10 cellular contexts compared by ENCODE assay signal in the genomic region with DNA sequence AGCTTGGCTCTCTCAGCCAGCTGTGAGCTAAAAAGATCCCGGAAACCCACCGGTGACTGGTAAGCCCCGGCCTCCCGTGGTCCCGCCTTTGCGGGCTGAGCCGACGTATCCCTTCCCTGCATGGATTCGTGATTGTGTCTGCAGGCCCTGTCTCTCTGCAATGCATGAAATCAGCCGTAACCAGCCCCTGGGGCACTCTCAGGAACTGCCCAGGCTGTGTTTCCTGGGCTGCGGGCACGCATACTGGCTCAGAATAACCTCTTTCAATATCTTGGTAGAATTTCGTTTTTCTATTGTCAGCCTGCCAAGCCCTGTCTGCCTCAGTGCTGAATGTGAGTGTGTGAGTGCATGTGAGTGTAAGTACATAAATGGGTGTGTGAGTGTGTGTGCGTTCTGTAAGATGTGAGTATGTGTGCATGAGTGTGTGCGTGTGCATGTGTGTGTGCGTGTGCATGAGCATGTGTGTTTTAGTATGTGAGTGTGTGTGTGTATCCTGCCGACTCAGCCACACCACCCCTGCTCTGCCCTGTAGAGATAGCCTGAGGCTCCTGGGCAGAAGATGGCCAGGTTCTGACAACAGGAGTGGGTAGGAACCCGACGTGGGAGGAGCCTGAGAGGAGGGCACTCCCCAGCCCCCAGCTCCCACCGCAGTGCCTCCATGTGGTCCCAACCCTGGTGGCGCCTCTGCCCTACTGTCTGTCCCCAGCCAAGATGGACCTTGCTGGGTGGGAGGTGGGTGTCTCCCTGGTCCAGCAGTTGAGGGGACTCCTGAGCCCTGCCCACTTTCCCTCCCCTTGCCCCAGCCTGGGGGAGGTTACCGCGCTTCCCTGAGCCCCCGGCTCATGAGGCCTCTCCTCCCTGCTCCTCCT.
DNase-seq lines count a peak whose midpoint lies in the region; ATAC-seq, FAIRE-seq and TF ChIP-seq lines count a peak whose summit lies in the region.
"Had no signal": no experiment of that assay in that cellular context is flagged by ENCODE, and none has a peak within 500 bp of the region (broad histone marks: within the 10 kb centered on the region; RNA-seq: fewer than 3 reads in every experiment).

No MANE protein-coding gene starts in this region.

- TF ChIP-seq CTCF in Peyer's patch (IDR thresholded peaks at IDR 0.05) (no peak), nephron progenitor cell (IDR thresholded peaks at IDR 0.05) (no peak), HepG2 (CRISPR knock-in tag; IDR thresholded peaks at IDR 0.05) (no peak)

- H3K9me3 Mint-ChIP-seq in nephron progenitor cell, result no peaks in the 10 kb centered on the region
- H3K9me3 Mint-ChIP-seq: memory B cell had no signal

- TF ChIP-seq POLR2A in Peyer's patch (IDR thresholded peaks at IDR 0.05), result no peak
- no peak for TF ChIP-seq POLR2A in HepG2 (IDR thresholded peaks at IDR 0.05; ENCODE audit: insufficient read depth in 1 of 2, low read depth in 2 of 2, low read length in 2 of 2)

- H3K27ac Mint-ChIP-seq in nephron progenitor cell, result peak overlapping the region; percentile 11
- H3K27ac Mint-ChIP-seq: memory B cell had no signal

- H3K27ac ChIP-seq in Peyer's patch (peak overlapping the region in 2 of 4 donors; percentile 49 to 68), HepG2 (ENCODE audit: extremely low read length, insufficient read depth, low read length) (no peak overlapping the region)
- H3K27ac ChIP-seq: tibial nerve had no signal

- no peaks in the 10 kb centered on the region for H3K27me3 Mint-ChIP-seq in nephron progenitor cell (ENCODE audit: low read depth, poor library complexity)

- in situ Hi-C loops in HepG2 (cut with HindIII; ENCODE audit: extremely low pct_ligation_motif_present, low pct_unique_long_range_greater_than_20kb), result loop anchor here (10.0 kb wide), 1 partner anchor 212 kb away; no protein-coding TSS in a partner anchor

- WGBS in HepG2 (ENCODE audit: low lambda C conversion rate), result 38% methylated on average over 12 of the region's 24 CpGs

- H3K36me3 ChIP-seq in Peyer's patch, result no peaks in the 10 kb centered on the region
- no peaks in the 10 kb centered on the region for H3K36me3 ChIP-seq in HepG2 (replicated peaks in 1 of 2; ENCODE audit: control insufficient read depth in 1 of 2, insufficient read depth in 2 of 2, low read length in 2 of 2)
- H3K36me3 ChIP-seq: tibial nerve had no signal

- no peak for TF ChIP-seq EP300 in HepG2 (IDR thresholded peaks at IDR 0.05; ENCODE audit: low read depth in 2 of 2, low read length in 2 of 2)
- TF ChIP-seq EP300 in HepG2 (CRISPR knock-in tag; IDR thresholded peaks at IDR 0.05; ENCODE audit: borderline replicate concordance), result no peak

- H3K27me3 ChIP-seq in Peyer's patch (no peaks in the 10 kb centered on the region), HepG2 (ENCODE audit: control insufficient read depth in 1 of 2, insufficient read depth in 2 of 2, low read length in 2 of 2) (peaks cover 5 to 14% of the 10 kb centered on the region in 2 experiments; a peak in 4 of 5 replicates)

- no peaks in the 10 kb centered on the region for H3K36me3 Mint-ChIP-seq in nephron progenitor cell (ENCODE audit: low read depth)
- H3K36me3 Mint-ChIP-seq: memory B cell had no signal

- DNase-seq in GM18507 (ENCODE audit: extremely low spot score, insufficient read length, low read depth) (no peak), Peyer's patch (peak in 2 of 3 donors; percentile 47 to 65), nephron progenitor cell (peak; percentile 31), SIG-M5 treated with dmso at 0.1 percent for 504 hours (lab: John Stamatoyannopoulos, UW; ENCODE audit: unreplicated experiment) (no peak), HepG2 (ENCODE audit: low spot score) (no peak)

- TF ChIP-seq RAD21 in HepG2 (CRISPR knock-in tag; IDR thresholded peaks at IDR 0.05), result no peak

- H3K4me3 ChIP-seq in Peyer's patch (peak overlapping the region in 2 of 4 donors; percentile 24 to 27), HepG2 (replicated peaks in 1 of 3; ENCODE audit: insufficient read depth in 1 of 3, low read depth in 2 of 3, low read length in 3 of 3) (no peak overlapping the region)

- no peak overlapping the region for H3K4me2 ChIP-seq in HepG2 (ENCODE audit: low read depth, low read length)

- FAIRE-seq in GM18507 (lab: Jason Lieb, UNC), result peak; percentile 78
- FAIRE-seq in HepG2 (lab: Jason Lieb, UNC), result no peak

- no peak overlapping the region for H3K9ac ChIP-seq in HepG2 (ENCODE audit: insufficient read depth, low read depth, low read length)

- POLR2A ChIA-PET in HepG2 (lab: Yijun Ruan, JAX), result no interaction called here

- H3K4me3 Mint-ChIP-seq in nephron progenitor cell, result peak overlapping the region; percentile 9
- H3K4me3 Mint-ChIP-seq: memory B cell had no signal

- intact Hi-C loops in HepG2 (cut with micrococcal nuclease; ENCODE audit: unreplicated experiment), result no loop called here

- H3K79me2 ChIP-seq in HepG2 (ENCODE audit: insufficient read depth, low read length), result no peaks in the 10 kb centered on the region

- no peak overlapping the region for H2AFZ ChIP-seq in HepG2 (ENCODE audit: low read length)

- ATAC-seq in GM21737 (IDR thresholded peaks at IDR 0.05; ENCODE audit: unreplicated experiment) (peak; percentile 50), GM18873 (IDR thresholded peaks at IDR 0.05; ENCODE audit: low FRiP score, unreplicated experiment) (no peak), SK-N-SH treated with all-trans-retinoic acid at 6 μM for 48 hours (no peak), HepG2 (no peak)

- H3K4me1 Mint-ChIP-seq in nephron progenitor cell, result peaks cover 64% of the 10 kb centered on the region

- no peaks in the 10 kb centered on the region for H4K20me1 ChIP-seq in HepG2 (ENCODE audit: insufficient read depth, low read length)

- no TSS peak for BruUV-seq in HepG2 (replicated peaks; lab: Mats Ljungman, UMichigan)

- H3K9me3 ChIP-seq in Peyer's patch, result no peaks in the 10 kb centered on the region
- H3K9me3 ChIP-seq in HepG2 (ENCODE audit: low read length), result no peaks in the 10 kb centered on the region
- H3K9me3 ChIP-seq: tibial nerve had no signal

- CTCF ChIA-PET in HepG2 (lab: Yijun Ruan, JAX; ENCODE audit: low intra/inter-chr PET ratio, low total read pairs), result no interaction called here

- peaks cover 0 to 11% (median 0%) of the 10 kb centered on the region in 4 donors for H3K4me1 ChIP-seq in Peyer's patch
- H3K4me1 ChIP-seq in HepG2 (ENCODE audit: insufficient read depth, low read length), result no peaks in the 10 kb centered on the region

TF ChIP-seq in SK-N-SH treated with all-trans-retinoic acid at 6 μM for 48 hours, 23 proteins besides CTCF, POLR2A, EP300 and RAD21 (continues in another document):
- TF ChIP-seq, protein P1, sequence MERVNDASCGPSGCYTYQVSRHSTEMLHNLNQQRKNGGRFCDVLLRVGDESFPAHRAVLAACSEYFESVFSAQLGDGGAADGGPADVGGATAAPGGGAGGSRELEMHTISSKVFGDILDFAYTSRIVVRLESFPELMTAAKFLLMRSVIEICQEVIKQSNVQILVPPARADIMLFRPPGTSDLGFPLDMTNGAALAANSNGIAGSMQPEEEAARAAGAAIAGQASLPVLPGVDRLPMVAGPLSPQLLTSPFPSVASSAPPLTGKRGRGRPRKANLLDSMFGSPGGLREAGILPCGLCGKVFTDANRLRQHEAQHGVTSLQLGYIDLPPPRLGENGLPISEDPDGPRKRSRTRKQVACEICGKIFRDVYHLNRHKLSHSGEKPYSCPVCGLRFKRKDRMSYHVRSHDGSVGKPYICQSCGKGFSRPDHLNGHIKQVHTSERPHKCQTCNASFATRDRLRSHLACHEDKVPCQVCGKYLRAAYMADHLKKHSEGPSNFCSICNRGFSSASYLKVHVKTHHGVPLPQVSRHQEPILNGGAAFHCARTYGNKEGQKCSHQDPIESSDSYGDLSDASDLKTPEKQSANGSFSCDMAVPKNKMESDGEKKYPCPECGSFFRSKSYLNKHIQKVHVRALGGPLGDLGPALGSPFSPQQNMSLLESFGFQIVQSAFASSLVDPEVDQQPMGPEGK (CRISPR knock-in tag; IDR thresholded peaks at IDR 0.05; ENCODE audit: borderline replicate concordance), result no peak

TF ChIP-seq in HepG2, 621 proteins besides CTCF, POLR2A, EP300 and RAD21:
- no peak for TF ChIP-seq YEATS2 (CRISPR knock-in tag; IDR thresholded peaks at IDR 0.05; ENCODE audit: borderline replicate concordance)
- TF ChIP-seq CC2D1A (CRISPR knock-in tag; IDR thresholded peaks at IDR 0.05), result no peak
- TF ChIP-seq MYC (CRISPR knock-in tag; IDR thresholded peaks at IDR 0.05; ENCODE audit: borderline replicate concordance), result no peak
- TF ChIP-seq ZSCAN25 (CRISPR knock-in tag; IDR thresholded peaks at IDR 0.05), result no peak
- no peak for TF ChIP-seq ZNF737 (CRISPR knock-in tag; IDR thresholded peaks at IDR 0.05; ENCODE audit: borderline replicate concordance)
- TF ChIP-seq, protein P2, sequence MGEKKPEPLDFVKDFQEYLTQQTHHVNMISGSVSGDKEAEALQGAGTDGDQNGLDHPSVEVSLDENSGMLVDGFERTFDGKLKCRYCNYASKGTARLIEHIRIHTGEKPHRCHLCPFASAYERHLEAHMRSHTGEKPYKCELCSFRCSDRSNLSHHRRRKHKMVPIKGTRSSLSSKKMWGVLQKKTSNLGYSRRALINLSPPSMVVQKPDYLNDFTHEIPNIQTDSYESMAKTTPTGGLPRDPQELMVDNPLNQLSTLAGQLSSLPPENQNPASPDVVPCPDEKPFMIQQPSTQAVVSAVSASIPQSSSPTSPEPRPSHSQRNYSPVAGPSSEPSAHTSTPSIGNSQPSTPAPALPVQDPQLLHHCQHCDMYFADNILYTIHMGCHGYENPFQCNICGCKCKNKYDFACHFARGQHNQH (CRISPR knock-in tag; IDR thresholded peaks at IDR 0.05), result no peak
- TF ChIP-seq MEIS1 (CRISPR knock-in tag; IDR thresholded peaks at IDR 0.05; ENCODE audit: borderline replicate concordance), result no peak
- no peak for TF ChIP-seq ZNF232 (CRISPR knock-in tag; IDR thresholded peaks at IDR 0.05; ENCODE audit: borderline replicate concordance)
- TF ChIP-seq ZNF720 (CRISPR knock-in tag; IDR thresholded peaks at IDR 0.05), result no peak
- TF ChIP-seq FOXK2 (IDR thresholded peaks at IDR 0.05), result no peak
- TF ChIP-seq CCAR2 (optimal IDR thresholded peaks at IDR 0.05; ENCODE audit: low read depth, low read length), result no peak

Comparison
In these comparisons a context has a peak if more than half of its experiments do, and no peak if none do; other contexts are left out.
1. DNase-seq: peak in Peyer's patch (2 of 3) and nephron progenitor cell (single experiment); none in GM18507 (single experiment), SIG-M5 treated with dmso at 0.1 percent for 504 hours (single experiment) and HepG2 (single experiment).